In genomic region chr6:111769365-111770127, GRCh38 we compare ENCODE assay signal across 15 cellular contexts.
DNase-seq lines count a peak whose midpoint lies in the region; ATAC-seq and TF ChIP-seq lines count a peak whose summit lies in the region.
"Had no signal": no experiment of that assay in that cellular context is flagged by ENCODE, and none has a peak within 500 bp of the region (broad histone marks: within the 10 kb centered on the region; RNA-seq: fewer than 3 reads in every experiment).

No MANE protein-coding gene starts in this region.

- H3K23ac ChIP-seq in H9 (ENCODE audit: insufficient read length, low read depth, low read length): no peak overlapping the region

- H3K18ac ChIP-seq in H9 (ENCODE audit: insufficient read length, low read depth, low read length): no peak overlapping the region

- DNase-seq in CD4-positive, alpha-beta memory T cell: no peak
- no peak for DNase-seq in H9
- DNase-seq in activated CD8-positive, alpha-beta T cell treated with anti-CD3 and anti-CD28 coated beads for 36 hours: no peak
- DNase-seq in myocyte (ENCODE audit: low read depth): peak; percentile 51
- DNase-seq in upper lobe of right lung: no peak
- no peak for DNase-seq in brain microvascular endothelial cell
- no peak for DNase-seq in cerebellar cortex (ENCODE audit: low spot score)
- DNase-seq: activated CD4-positive, alpha-beta T cell treated with anti-CD3 and anti-CD28 coated beads, Interleukin-2, amount 50 U/mL, for 1 hour; NCI-H510A treated with DMSO at 0.1 percent for 48 hours; sigmoid colon; stomach; T-helper 9 cell had no signal

- no peak overlapping the region for H4K8ac ChIP-seq in H9 (replicated peaks; ENCODE audit: insufficient read length, low read depth, low read length)

- H3K4ac ChIP-seq in H9 (ENCODE audit: low read depth, low read length): no peak overlapping the region

- H3K4me3 ChIP-seq in CD4-positive, alpha-beta memory T cell (ENCODE audit: low read length in 2 of 2): no peak overlapping the region
- H3K4me3 ChIP-seq in upper lobe of right lung: no peak overlapping the region
- no peak overlapping the region for H3K4me3 ChIP-seq in brain microvascular endothelial cell (ENCODE audit: low read depth, low read length)
- H3K4me3 ChIP-seq: esophagus muscularis mucosa, sigmoid colon, stomach had no signal

- in situ Hi-C loops in brain microvascular endothelial cell (cut with HindIII; ENCODE audit: low pct_ligation_motif_present, low sequenced_read_pairs): no loop called here

- no peak for ATAC-seq in activated CD8-positive, alpha-beta T cell treated with anti-CD3 and anti-CD28 coated beads for 36 hours
- no peak for ATAC-seq in upper lobe of right lung

- H3K9me3 Mint-ChIP-seq in CD4-positive, alpha-beta memory T cell: peaks cover 0 to 7% (median 0%) of the 10 kb centered on the region in 8 donors
- no peaks in the 10 kb centered on the region for H3K9me3 Mint-ChIP-seq in H9
- H3K9me3 Mint-ChIP-seq in activated CD8-positive, alpha-beta T cell treated with anti-CD3 and anti-CD28 coated beads for 36 hours: peaks cover 4% of the 10 kb centered on the region

- no peaks in the 10 kb centered on the region for H3K36me3 ChIP-seq in CD4-positive, alpha-beta memory T cell (ENCODE audit: insufficient read depth, low read length)
- H3K36me3 ChIP-seq in upper lobe of right lung (no peaks in the 10 kb centered on the region), brain microvascular endothelial cell (replicated peaks) (no peaks in the 10 kb centered on the region)
- H3K36me3 ChIP-seq: esophagus muscularis mucosa, sigmoid colon, stomach had no signal

- intact Hi-C loops in CD4-positive, alpha-beta memory T cell (cut with micrococcal nuclease): loop anchor here (1.0 kb wide), 2 partner anchors 8 to 10 kb away; no protein-coding TSS in a partner anchor
- intact Hi-C loops in activated CD8-positive, alpha-beta T cell treated with anti-CD3 and anti-CD28 coated beads for 36 hours (cut with micrococcal nuclease): loop anchor here (2.0 kb wide), 1 partner anchor 35 kb away; no protein-coding TSS in a partner anchor
- intact Hi-C loops in upper lobe of right lung (cut with DNase I): no loop called here

- H4K20me1 ChIP-seq in H9 (ENCODE audit: control insufficient read depth, insufficient read depth, insufficient read length): no peaks in the 10 kb centered on the region

- no peak for TF ChIP-seq CTCF in H9 (conservative IDR thresholded peaks at IDR 0.05)
- no peak for TF ChIP-seq CTCF in activated CD8-positive, alpha-beta T cell treated with anti-CD3 and anti-CD28 coated beads for 36 hours (IDR thresholded peaks at IDR 0.05)
- TF ChIP-seq CTCF in upper lobe of right lung (IDR thresholded peaks at IDR 0.05): no peak
- no peak for TF ChIP-seq CTCF in brain microvascular endothelial cell (IDR thresholded peaks at IDR 0.05; ENCODE audit: low read depth, low read length, missing control alignments)

- H3K56ac ChIP-seq in H9 (ENCODE audit: insufficient read length, low read depth, low read length): no peak overlapping the region

- H3T11ph ChIP-seq in H9 (ENCODE audit: low read length): no peak overlapping the region

- no CpG with 5 or more reads among the region's 1 CpG for WGBS in H9 (ENCODE audit: extremely low coverage, insufficient read length, low lambda C conversion rate)

- POLR2A ChIA-PET in CD4-positive, alpha-beta memory T cell (lab: Charles Lee; ENCODE audit: partially characterized antibody): interaction anchor here (0.6 to 6.4 kb wide), 9 partner anchors 9 to 104 kb away, joined by 3 to 84 read pairs (median 6); partner anchors contain the start of gene FYN
- POLR2A ChIA-PET in activated CD8-positive, alpha-beta T cell treated with anti-CD3 and anti-CD28 coated beads for 36 hours (lab: Charles Lee): interaction anchor here (0.7 to 3.1 kb wide), 10 partner anchors 9 to 270 kb away, joined by 3 to 11 read pairs (median 5); no protein-coding TSS in a partner anchor

- H3K23me2 ChIP-seq in H9 (ENCODE audit: insufficient read length, low read depth, low read length, poor library complexity, severe bottlenecking): no peaks in the 10 kb centered on the region

- peaks cover 79 to 93% (median 85%) of the 10 kb centered on the region in 4 donors for H3K4me1 Mint-ChIP-seq in CD4-positive, alpha-beta memory T cell
- H3K4me1 Mint-ChIP-seq in H9: peaks cover 37 to 52% of the 10 kb centered on the region in 2 experiments
- H3K4me1 Mint-ChIP-seq in activated CD8-positive, alpha-beta T cell treated with anti-CD3 and anti-CD28 coated beads for 36 hours (ENCODE audit: low read depth): peaks cover 92% of the 10 kb centered on the region

- H4K91ac ChIP-seq in H9 (ENCODE audit: insufficient read length, low read depth, low read length): no peak overlapping the region

- no peak overlapping the region for H2BK5ac ChIP-seq in H9 (ENCODE audit: insufficient read length, low read length)

- no peak overlapping the region for H2BK15ac ChIP-seq in H9 (ENCODE audit: low read depth, low read length)

- H3K4me2 ChIP-seq in H9 (ENCODE audit: insufficient read depth, insufficient read length, low read length): no peak overlapping the region

- CTCF ChIA-PET in CD4-positive, alpha-beta memory T cell (lab: Charles Lee; ENCODE audit: partially characterized antibody): interaction anchor here (0.8 to 2.0 kb wide), 9 partner anchors 10 to 92 kb away, joined by 3 to 8 read pairs (median 4); no protein-coding TSS in a partner anchor
- CTCF ChIA-PET in activated CD8-positive, alpha-beta T cell treated with anti-CD3 and anti-CD28 coated beads for 36 hours (lab: Charles Lee): interaction anchor here (1.1 to 1.8 kb wide), 7 partner anchors 7 to 274 kb away, joined by 4 to 10 read pairs (median 4); no protein-coding TSS in a partner anchor

- no peaks in the 10 kb centered on the region for H3K27me3 ChIP-seq in CD4-positive, alpha-beta memory T cell (ENCODE audit: insufficient read depth, low read length)
- no peaks in the 10 kb centered on the region for H3K27me3 ChIP-seq in H9 (ENCODE audit: insufficient read depth, low read length)
- no peaks in the 10 kb centered on the region for H3K27me3 ChIP-seq in upper lobe of right lung
- H3K27me3 ChIP-seq in brain microvascular endothelial cell (replicated peaks): no peaks in the 10 kb centered on the region
- H3K27me3 ChIP-seq: esophagus muscularis mucosa, sigmoid colon, stomach had no signal

- H3K27ac ChIP-seq in CD4-positive, alpha-beta memory T cell (ENCODE audit: low read depth, low read length): peak overlapping the region; percentile 18
- H3K27ac ChIP-seq in H9 (ENCODE audit: insufficient read length, low read depth, low read length) (no peak overlapping the region), upper lobe of right lung (no peak overlapping the region), brain microvascular endothelial cell (no peak overlapping the region)
- H3K27ac ChIP-seq: esophagus muscularis mucosa, RWPE1, sigmoid colon had no signal

- H3K36me3 Mint-ChIP-seq in CD4-positive, alpha-beta memory T cell: peaks cover 40 to 46% of the 10 kb centered on the region in 2 donors
- peaks cover 0 to 5% (median 5%) of the 10 kb centered on the region in 3 experiments; a peak in 4 of 7 replicates for H3K36me3 Mint-ChIP-seq in H9 (ENCODE audit: insufficient read depth in 1 of 3, low read depth in 3 of 3)
- peaks cover 81% of the 10 kb centered on the region for H3K36me3 Mint-ChIP-seq in activated CD8-positive, alpha-beta T cell treated with anti-CD3 and anti-CD28 coated beads for 36 hours (ENCODE audit: low read depth)

- H2AK5ac ChIP-seq in H9 (ENCODE audit: insufficient read length, low read length): no peak overlapping the region

- H2BK12ac ChIP-seq in H9 (ENCODE audit: insufficient read length, low read depth, low read length): no peak overlapping the region

- H3K4me3 Mint-ChIP-seq in CD4-positive, alpha-beta memory T cell: peak overlapping the region in 5 of 8 donors; percentile 19 to 89 (median 60)
- no peak overlapping the region for H3K4me3 Mint-ChIP-seq in H9
- peak overlapping the region; percentile 24 for H3K4me3 Mint-ChIP-seq in activated CD8-positive, alpha-beta T cell treated with anti-CD3 and anti-CD28 coated beads for 36 hours
- H3K4me3 Mint-ChIP-seq: CD14-positive monocyte had no signal

- H3K27me3 Mint-ChIP-seq in CD4-positive, alpha-beta memory T cell: no peaks in the 10 kb centered on the region
- H3K27me3 Mint-ChIP-seq in H9 (ENCODE audit: low read depth): no peaks in the 10 kb centered on the region; the same call in 1 of the 2 replicates
- H3K27me3 Mint-ChIP-seq in activated CD8-positive, alpha-beta T cell treated with anti-CD3 and anti-CD28 coated beads for 36 hours: no peaks in the 10 kb centered on the region

- no peaks in the 10 kb centered on the region for H3K9me3 ChIP-seq in CD4-positive, alpha-beta memory T cell (ENCODE audit: control insufficient read depth in 1 of 2, low read length in 2 of 2)
- no peaks in the 10 kb centered on the region for H3K9me3 ChIP-seq in H9 (ENCODE audit: control insufficient read depth, low read depth, low read length)
- H3K9me3 ChIP-seq in upper lobe of right lung: no peaks in the 10 kb centered on the region
- H3K9me3 ChIP-seq: esophagus muscularis mucosa, sigmoid colon, stomach had no signal

- H4K5ac ChIP-seq in H9 (ENCODE audit: insufficient read length, low read depth, low read length): no peak overlapping the region

- H2BK120ac ChIP-seq in H9 (ENCODE audit: low read depth, low read length, poor library complexity, severe bottlenecking): no peak overlapping the region

- peaks cover 91% of the 10 kb centered on the region for H3K4me1 ChIP-seq in CD4-positive, alpha-beta memory T cell (ENCODE audit: insufficient read depth, low read length)
- H3K4me1 ChIP-seq in H9 (ENCODE audit: insufficient read depth, low read length) (peaks cover 13% of the 10 kb centered on the region; the same call in 1 of the 2 replicates), upper lobe of right lung (no peaks in the 10 kb centered on the region)

- H2BK20ac ChIP-seq in H9 (ENCODE audit: low read depth, low read length, poor library complexity, severe bottlenecking): no peak overlapping the region

- peak overlapping the region; percentile 81 to 100 (median 99) for H3K27ac Mint-ChIP-seq in CD4-positive, alpha-beta memory T cell
- peak overlapping the region in 2 of 3 experiments; percentile 19 to 29; a peak in 1 of 7 replicates for H3K27ac Mint-ChIP-seq in H9
- H3K27ac Mint-ChIP-seq in activated CD8-positive, alpha-beta T cell treated with anti-CD3 and anti-CD28 coated beads for 36 hours: peak overlapping the region; percentile 99

- no peak overlapping the region for H2AFZ ChIP-seq in H9 (ENCODE audit: low read length)

- no peaks in the 10 kb centered on the region for H3K79me2 ChIP-seq in H9 (ENCODE audit: insufficient read depth, low read length)

- no peak overlapping the region for H3K14ac ChIP-seq in H9 (ENCODE audit: insufficient read depth, low read length)

- H3K79me1 ChIP-seq in H9 (ENCODE audit: insufficient read depth, low read depth, low read length, poor library complexity, severe bottlenecking): peaks cover 4% of the 10 kb centered on the region

- H3K9ac ChIP-seq in H9 (ENCODE audit: extremely low read depth, insufficient read length, low read length): no peak overlapping the region

Comparison
In these comparisons a context has a peak if more than half of its experiments do, and no peak if none do; other contexts are left out.
1. H3K27ac Mint-ChIP-seq: peak in every context shown above with its lines; median percentile 99 in CD4-positive, alpha-beta memory T cell; 99 in activated CD8-positive, alpha-beta T cell treated with anti-CD3 and anti-CD28 coated beads for 36 hours; 24 in H9.
2. H3K4me3 Mint-ChIP-seq: peak in CD4-positive, alpha-beta memory T cell (5 of 8) and activated CD8-positive, alpha-beta T cell treated with anti-CD3 and anti-CD28 coated beads for 36 hours (single experiment); none in H9 (0 of 2).